ENCODE assay signal across 9 cellular contexts in the genomic region with DNA sequence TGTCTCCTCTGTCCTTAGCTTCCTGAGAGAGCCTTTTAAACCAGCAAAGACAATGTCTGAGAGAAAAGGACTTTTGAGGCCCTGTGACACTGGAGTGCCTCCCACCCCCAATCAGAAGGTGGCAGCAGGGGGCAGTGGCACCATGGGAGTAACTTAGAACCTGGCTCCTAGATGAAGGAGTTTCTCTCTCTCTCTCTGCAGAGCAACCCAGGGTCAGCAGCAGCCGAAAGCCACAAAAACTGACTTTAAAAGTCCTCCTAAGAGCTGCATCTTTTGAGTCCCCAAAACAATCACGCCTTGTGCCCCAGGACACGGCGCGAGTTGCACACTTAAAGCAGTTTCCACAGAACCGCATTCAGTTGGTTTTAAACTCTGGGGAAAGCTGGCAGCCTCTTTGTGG. TPM values are rescaled to one million over a fixed set of nuclear protein-coding genes. Genes with fewer than 3 reads are reported as not detected.
DNase-seq lines count a peak whose midpoint lies in the region; ATAC-seq and TF ChIP-seq lines count a peak whose summit lies in the region.
"Had no signal": no experiment of that assay in that cellular context is flagged by ENCODE, and none has a peak within 500 bp of the region (broad histone marks: within the 10 kb centered on the region; RNA-seq: fewer than 3 reads in every experiment).

No MANE protein-coding gene starts in this region.

- H3K27ac ChIP-seq in dorsolateral prefrontal cortex = peak overlapping the region in 1 of 59 donors; percentile 6

- no peaks in the 10 kb centered on the region for H3K9me3 Mint-ChIP-seq in mesothelial cell of epicardium
- H3K9me3 Mint-ChIP-seq: memory B cell had no signal

- DNase-seq in COR-L47 (lab: John Stamatoyannopoulos, UW) (peak; percentile 38), H4 (ENCODE audit: low spot score) (peak; percentile 48), OCI-M1 (lab: John Stamatoyannopoulos, UW) (peak; percentile 56), dorsolateral prefrontal cortex (peak in 8 of 10 donors; percentile 35 to 74 (median 50)), mesothelial cell of epicardium (ENCODE audit: low spot score in 2 of 2, unreplicated experiment in 2 of 2) (no peak)
- DNase-seq in central memory CD4-positive, alpha-beta T cell = no peak
- DNase-seq in effector CD8-positive, alpha-beta T cell (lab: John Stamatoyannopoulos, UW) = no peak

- peak overlapping the region; percentile 69 for H3K27ac Mint-ChIP-seq in mesothelial cell of epicardium
- H3K27ac Mint-ChIP-seq: memory B cell had no signal

- intact Hi-C loops in dorsolateral prefrontal cortex (cut with DNase I) = loop anchor here (1.0 to 10.0 kb wide), 5 partner anchors 59 to 352 kb away; a partner anchor contains a TSS

- no peaks in the 10 kb centered on the region for H3K27me3 Mint-ChIP-seq in mesothelial cell of epicardium (ENCODE audit: low read depth)

- peaks cover 0 to 2% (median 0%) of the 10 kb centered on the region in 45 donors for H3K27me3 ChIP-seq in dorsolateral prefrontal cortex

- TF ChIP-seq CTCF in dorsolateral prefrontal cortex (IDR thresholded peaks at IDR 0.05 in 54 of 56, conservative IDR thresholded peaks at IDR 0.05 in 2 of 56; ENCODE audit: low read depth in 1 of 56, partially characterized antibody in 56 of 56) (peak in 55 of 56 donors; percentile 35 to 85 (median 63)), mesothelial cell of epicardium (IDR thresholded peaks at IDR 0.05; ENCODE audit: unreplicated experiment) (no peak)

- no peaks in the 10 kb centered on the region for H3K36me3 Mint-ChIP-seq in mesothelial cell of epicardium
- H3K36me3 Mint-ChIP-seq: memory B cell had no signal

- no peak for ATAC-seq in HG03439 (IDR thresholded peaks at IDR 0.05; ENCODE audit: unreplicated experiment)

- H3K4me1 Mint-ChIP-seq in mesothelial cell of epicardium = peaks cover 50% of the 10 kb centered on the region
- H3K4me1 Mint-ChIP-seq: memory B cell had no signal

- H3K4me3 ChIP-seq in dorsolateral prefrontal cortex = no peak overlapping the region

- no peak overlapping the region for H3K4me3 Mint-ChIP-seq in mesothelial cell of epicardium
- H3K4me3 Mint-ChIP-seq: memory B cell had no signal

RNA-seq across cellular contexts. Expression of a gene that starts 5.3 kb away (rescaled TPM):
- 0.14 TPM in 1 of 2 replicates, not detected in the other for total RNA-seq in H4 (2014; rRNA removed; shearing (Covaris generic))
- total RNA-seq in dorsolateral prefrontal cortex (1 to 10 TPM in 21 of 120 experiments, under 1 TPM in 55, not detected in 44; 0.29 to 2.4 (median 0.73) TPM), mesothelial cell of epicardium (0.20 to 0.24 TPM (median 0.20 TPM) in 3 replicates)

Comparison
In these comparisons a context has a peak if more than half of its experiments do, and no peak if none do; other contexts are left out.
1. DNase-seq: peak in COR-L47 (single experiment), H4 (single experiment), OCI-M1 (single experiment) and dorsolateral prefrontal cortex (8 of 10); none in mesothelial cell of epicardium (0 of 2), central memory CD4-positive, alpha-beta T cell (single experiment) and effector CD8-positive, alpha-beta T cell (single experiment).